ENCODE assay signal across 8 cellular contexts in genomic region chr13:51714663-51715168, GRCh38.
DNase-seq lines count a peak whose midpoint lies in the region; ATAC-seq and TF ChIP-seq lines count a peak whose summit lies in the region.

No MANE protein-coding gene starts in this region.

- H3K36me3 ChIP-seq in breast epithelium (no peaks in the 10 kb centered on the region), sigmoid colon (no peaks in the 10 kb centered on the region)

- no peaks in the 10 kb centered on the region for H3K9me3 ChIP-seq in breast epithelium
- no peaks in the 10 kb centered on the region for H3K9me3 ChIP-seq in sigmoid colon

- H3K27me3 Mint-ChIP-seq in MCF 10A (ENCODE audit: insufficient read depth, unreplicated experiment), result no peaks in the 10 kb centered on the region
- no peaks in the 10 kb centered on the region for H3K27me3 Mint-ChIP-seq in type B pancreatic cell

- H3K27me3 ChIP-seq in breast epithelium (no peaks in the 10 kb centered on the region), sigmoid colon (no peaks in the 10 kb centered on the region)

- WGBS in sigmoid colon, 2 donors, result 63 to 74% methylated on average over 2 of the region's 2 CpGs

- no peaks in the 10 kb centered on the region for H3K9me3 Mint-ChIP-seq in MCF 10A (ENCODE audit: unreplicated experiment)
- H3K9me3 Mint-ChIP-seq in type B pancreatic cell, result no peaks in the 10 kb centered on the region

- TF ChIP-seq CTCF in MCF 10A (IDR thresholded peaks at IDR 0.05; ENCODE audit: unreplicated experiment) (no peak), breast epithelium (IDR thresholded peaks at IDR 0.05) (no peak), type B pancreatic cell (conservative IDR thresholded peaks at IDR 0.05) (no peak), sigmoid colon (IDR thresholded peaks at IDR 0.05) (no peak)

- no peaks in the 10 kb centered on the region for H3K4me1 ChIP-seq in breast epithelium
- H3K4me1 ChIP-seq in sigmoid colon, result no peaks in the 10 kb centered on the region

- H3K36me3 Mint-ChIP-seq in MCF 10A (ENCODE audit: insufficient read depth, unreplicated experiment), result peaks cover 34% of the 10 kb centered on the region
- peaks cover 5% of the 10 kb centered on the region for H3K36me3 Mint-ChIP-seq in type B pancreatic cell

- H3K27ac Mint-ChIP-seq in MCF 10A (ENCODE audit: low read depth, unreplicated experiment) (peak overlapping the region; percentile 78), type B pancreatic cell (peak overlapping the region; percentile 92)

- peak; percentile 62 for DNase-seq in MCF 10A (ENCODE audit: unreplicated experiment)
- DNase-seq in breast epithelium (ENCODE audit: low spot score in 2 of 2), result no peak
- peak; percentile 29 for DNase-seq in astrocyte of the hippocampus (ENCODE audit: low read depth, low spot score)
- DNase-seq in type B pancreatic cell (ENCODE audit: extremely low spot score, unreplicated experiment), result no peak
- no peak for DNase-seq in globus pallidus (ENCODE audit: low spot score)
- DNase-seq in sigmoid colon, result no peak
- DNase-seq in NCI-H1105 (lab: John Stamatoyannopoulos, UW), result no peak

- TF ChIP-seq POLR2A in breast epithelium (IDR thresholded peaks at IDR 0.05) (no peak), sigmoid colon (IDR thresholded peaks at IDR 0.05) (no peak)

- CTCF ChIA-PET in MCF 10A (lab: Yijun Ruan, JAX), result interaction anchor here (1.6 kb wide), 1 partner anchor 17 kb away, joined by 4 read pairs; no protein-coding TSS in a partner anchor

- no peak overlapping the region for H3K4me3 ChIP-seq in breast epithelium
- H3K4me3 ChIP-seq in sigmoid colon, result no peak overlapping the region

- POLR2A ChIA-PET in MCF 10A (lab: Yijun Ruan, JAX), result interaction anchor here (0.6 to 1.2 kb wide), 12 partner anchors 12 to 262 kb away, joined by 3 to 12 read pairs (median 4); partner anchors contain the start of gene INTS6

- no TSS peak for BruUV-seq in MCF 10A (replicated peaks; lab: Mats Ljungman, UMichigan)

- H3K27ac ChIP-seq in breast epithelium, result no peak overlapping the region
- H3K27ac ChIP-seq in sigmoid colon, result no peak overlapping the region

- H3K4me1 Mint-ChIP-seq in MCF 10A (ENCODE audit: insufficient read depth, unreplicated experiment) (peaks cover 11% of the 10 kb centered on the region), type B pancreatic cell (ENCODE audit: unreplicated experiment) (no peaks in the 10 kb centered on the region)

- H3K4me3 Mint-ChIP-seq in MCF 10A (ENCODE audit: unreplicated experiment) (no peak overlapping the region), type B pancreatic cell (no peak overlapping the region)

- ATAC-seq in HG03460 (IDR thresholded peaks at IDR 0.05; ENCODE audit: unreplicated experiment), result peak; percentile 55

- TF ChIP-seq EP300 in sigmoid colon (IDR thresholded peaks at IDR 0.05), result no peak

- intact Hi-C loops in MCF 10A (cut with micrococcal nuclease) (no loop called here), breast epithelium (cut with DNase I; ENCODE audit: low total_unique reads) (no loop called here), sigmoid colon (cut with DNase I) (no loop called here)

Comparison
In these comparisons a context has a peak if more than half of its experiments do, and no peak if none do; other contexts are left out.
1. DNase-seq: peak in MCF 10A (single experiment) and astrocyte of the hippocampus (single experiment); none in breast epithelium (0 of 2), type B pancreatic cell (single experiment), globus pallidus (single experiment), sigmoid colon (single experiment) and NCI-H1105 (single experiment).